Comparison of ENCODE assay signal across 8 cellular contexts in the genomic region with DNA sequence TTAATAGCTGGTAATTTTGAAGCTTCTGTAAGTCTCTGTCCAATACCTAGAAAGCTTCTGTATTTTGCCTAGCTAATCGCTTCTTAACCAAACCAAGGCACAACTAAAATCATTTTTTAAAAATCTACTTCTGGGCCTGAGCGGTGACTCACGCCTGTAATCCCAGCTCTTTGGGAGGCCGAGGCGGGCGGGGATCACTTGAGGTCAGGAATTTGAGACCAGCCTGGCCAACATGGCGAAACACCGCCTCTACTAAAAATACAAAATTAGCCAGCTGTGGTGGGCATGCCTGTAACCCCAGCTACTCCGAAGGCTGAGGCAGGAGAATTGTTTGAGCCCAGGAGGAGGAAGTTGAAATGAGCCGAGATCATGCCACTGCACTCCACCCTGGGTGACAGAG.
"Had no signal": no experiment of that assay in that cellular context is flagged by ENCODE, and none has a peak within 500 bp of the region (broad histone marks: within the 10 kb centered on the region; RNA-seq: fewer than 3 reads in every experiment).

No MANE protein-coding gene starts in this region.

- H3K4me1 ChIP-seq: esophagus muscularis mucosa, right atrium auricular region had no signal

- H3K27ac ChIP-seq: esophagus muscularis mucosa, right atrium auricular region, WERI-Rb-1 had no signal

- H3K36me3 ChIP-seq: esophagus muscularis mucosa, right atrium auricular region, WERI-Rb-1 had no signal

- H3K27me3 ChIP-seq: esophagus muscularis mucosa, right atrium auricular region had no signal

- H3K9me3 ChIP-seq: esophagus muscularis mucosa had no signal

- H3K4me3 ChIP-seq: esophagus muscularis mucosa, right atrium auricular region had no signal

- DNase-seq: activated CD4-positive, alpha-beta T cell treated with anti-CD3 and anti-CD28 coated beads for 1 hour; activated CD4-positive, alpha-beta T cell treated with anti-CD3 and anti-CD28 coated beads, Interleukin-2, amount 50 U/mL, for 4 hours; activated gamma-delta T cell treated with Interleukin-2 at 50 U/mL for 16 hours; effector CD8-positive, alpha-beta T cell; foreskin fibroblast; WERI-Rb-1 had no signal
